ENCODE assay signal across 16 cellular contexts in the genomic region with DNA sequence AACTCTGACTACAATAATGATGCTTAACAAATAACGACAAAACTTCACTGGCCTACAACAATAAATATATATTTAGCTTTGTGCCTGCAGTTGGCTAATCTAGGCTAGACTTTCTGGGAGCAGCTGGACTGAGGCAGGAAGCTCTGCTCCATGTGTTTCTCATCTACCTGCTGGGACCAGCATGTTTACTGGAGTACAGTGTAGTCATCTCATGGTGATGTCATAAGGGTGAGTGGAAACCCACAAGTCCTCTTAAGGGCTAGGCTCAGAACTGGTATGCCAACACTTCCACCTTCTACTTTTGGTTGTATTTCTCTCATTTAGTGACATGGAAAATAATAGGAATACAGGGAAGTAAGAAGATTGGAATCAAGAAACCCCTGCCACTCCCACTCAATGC.
"Had no signal": no experiment of that assay in that cellular context is flagged by ENCODE, and none has a peak within 500 bp of the region (broad histone marks: within the 10 kb centered on the region; RNA-seq: fewer than 3 reads in every experiment).

No MANE protein-coding gene starts in this region.

- DNase-seq: activated CD4-positive, alpha-beta T cell treated with anti-CD3 and anti-CD28 coated beads for 1 hour; activated CD4-positive, alpha-beta T cell treated with anti-CD3 and anti-CD28 coated beads, Interleukin-2, amount 50 U/mL, for 48 hours; activated CD8-positive, alpha-beta memory T cell treated with anti-CD3 and anti-CD28 coated beads, Interleukin-2, amount 10 ng/mL, durations not matched to agents 7 days and 5 days; activated effector memory CD4-positive, alpha-beta T cell treated with Interleukin-2 at 50 U/mL for 16 hours; activated T-cell treated with anti-CD3 and anti-CD28 coated beads, Interleukin-2, amount 50 U/mL, for 24 hours; amygdala; dermis blood vessel endothelial cell; kidney; stimulated activated CD4-positive, alpha-beta T cell treated with anti-CD3 and anti-CD28 coated beads, Interleukin-15, amount 100 ng/mL, for 24 hours; stimulated activated CD4-positive, alpha-beta T cell treated with anti-CD3 and anti-CD28 coated beads, Interleukin-4, amount 100 ng/mL, for 4 hours; stomach had no signal

- H3K9me3 Mint-ChIP-seq: activated naive CD4-positive, alpha-beta T cell treated with anti-CD3 and anti-CD28 coated beads, Interleukin-2, amount 50 U/mL, for 72 hours; activated T-cell treated with anti-CD3 and anti-CD28 coated beads, Interleukin-2, amount 50 U/mL, for 24 hours; neural crest cell had no signal

- H3K9me3 ChIP-seq: esophagus muscularis mucosa, gastroesophageal sphincter, stomach, thoracic aorta had no signal

- H3K27ac Mint-ChIP-seq: activated CD8-positive, alpha-beta memory T cell treated with anti-CD3 and anti-CD28 coated beads, Interleukin-2, amount 10 ng/mL, durations not matched to agents 7 days and 5 days; activated naive CD4-positive, alpha-beta T cell treated with anti-CD3 and anti-CD28 coated beads, Interleukin-2, amount 50 U/mL, for 72 hours; activated T-cell treated with anti-CD3 and anti-CD28 coated beads, Interleukin-2, amount 50 U/mL, for 24 hours had no signal

- H3K27ac ChIP-seq: esophagus muscularis mucosa, gastroesophageal sphincter, stomach, thoracic aorta had no signal

- H3K4me3 ChIP-seq: esophagus muscularis mucosa, gastroesophageal sphincter, stomach, thoracic aorta had no signal

- H3K36me3 Mint-ChIP-seq: activated CD8-positive, alpha-beta memory T cell treated with anti-CD3 and anti-CD28 coated beads, Interleukin-2, amount 10 ng/mL, durations not matched to agents 7 days and 5 days; activated naive CD4-positive, alpha-beta T cell treated with anti-CD3 and anti-CD28 coated beads, Interleukin-2, amount 50 U/mL, for 72 hours had no signal

- ATAC-seq: activated CD8-positive, alpha-beta memory T cell treated with anti-CD3 and anti-CD28 coated beads, Interleukin-2, amount 10 ng/mL, durations not matched to agents 7 days and 5 days; activated naive CD4-positive, alpha-beta T cell treated with anti-CD3 and anti-CD28 coated beads, Interleukin-2, amount 50 U/mL, for 72 hours; gastroesophageal sphincter had no signal

- H3K36me3 ChIP-seq: esophagus muscularis mucosa, gastroesophageal sphincter, stomach, thoracic aorta had no signal

- H3K4me1 ChIP-seq: esophagus muscularis mucosa, gastroesophageal sphincter had no signal

- H3K4me1 Mint-ChIP-seq: activated CD8-positive, alpha-beta memory T cell treated with anti-CD3 and anti-CD28 coated beads, Interleukin-2, amount 10 ng/mL, durations not matched to agents 7 days and 5 days; neural crest cell had no signal

- H3K27me3 ChIP-seq: esophagus muscularis mucosa, gastroesophageal sphincter, stomach had no signal

- H3K4me3 Mint-ChIP-seq: activated CD8-positive, alpha-beta memory T cell treated with anti-CD3 and anti-CD28 coated beads, Interleukin-2, amount 10 ng/mL, durations not matched to agents 7 days and 5 days; activated T-cell treated with anti-CD3 and anti-CD28 coated beads, Interleukin-2, amount 50 U/mL, for 24 hours; neural crest cell had no signal
